23 cellular contexts compared by ENCODE assay signal in genomic region chr2:196792865-196793264, GRCh38. TPM values are rescaled to one million over a fixed set of nuclear protein-coding genes. Genes with fewer than 3 reads are reported as not detected.
DNase-seq lines count a peak whose midpoint lies in the region; ATAC-seq and TF ChIP-seq lines count a peak whose summit lies in the region.
"Had no signal": no experiment of that assay in that cellular context is flagged by ENCODE, and none has a peak within 500 bp of the region (broad histone marks: within the 10 kb centered on the region; RNA-seq: fewer than 3 reads in every experiment).

No MANE protein-coding gene starts in this region.

- intact Hi-C loops in A673 (cut with micrococcal nuclease; ENCODE audit: unreplicated experiment) = no loop called here

- H3K27ac Mint-ChIP-seq in activated CD4-positive, alpha-beta T cell treated with anti-CD3 and anti-CD28 coated beads, Interleukin-2, amount 10 ng/mL, durations not matched to agents 7 days and 5 days = peak overlapping the region; percentile 13
- peak overlapping the region; percentile 27 for H3K27ac Mint-ChIP-seq in activated naive CD8-positive, alpha-beta T cell treated with anti-CD3 and anti-CD28 coated beads for 36 hours
- no peak overlapping the region for H3K27ac Mint-ChIP-seq in activated naive CD8-positive, alpha-beta T cell treated with anti-CD3 and anti-CD28 coated beads, Interleukin-2, amount 50 U/mL, for 24 hours
- H3K27ac Mint-ChIP-seq in stimulated activated naive CD8-positive, alpha-beta T cell treated with anti-CD3 and anti-CD28 coated beads, Interleukin-15, amount 100 ng/mL, for 72 hours = peak overlapping the region; percentile 23 to 64
- H3K27ac Mint-ChIP-seq in HFFc6 = no peak overlapping the region; the same call in 1 of the 2 replicates
- H3K27ac Mint-ChIP-seq: CD14-positive monocyte; CD4-positive, alpha-beta T cell had no signal

- peaks cover 22% of the 10 kb centered on the region for H3K4me1 Mint-ChIP-seq in activated CD4-positive, alpha-beta T cell treated with anti-CD3 and anti-CD28 coated beads, Interleukin-2, amount 10 ng/mL, durations not matched to agents 7 days and 5 days
- peaks cover 28% of the 10 kb centered on the region for H3K4me1 Mint-ChIP-seq in activated naive CD8-positive, alpha-beta T cell treated with anti-CD3 and anti-CD28 coated beads for 36 hours
- peaks cover 19% of the 10 kb centered on the region for H3K4me1 Mint-ChIP-seq in activated naive CD8-positive, alpha-beta T cell treated with anti-CD3 and anti-CD28 coated beads, Interleukin-2, amount 50 U/mL, for 24 hours
- H3K4me1 Mint-ChIP-seq in stimulated activated naive CD8-positive, alpha-beta T cell treated with anti-CD3 and anti-CD28 coated beads, Interleukin-15, amount 100 ng/mL, for 72 hours = peaks cover 11% of the 10 kb centered on the region
- H3K4me1 Mint-ChIP-seq in HFFc6 (ENCODE audit: low read depth) = peaks cover 11% of the 10 kb centered on the region; the same call in 1 of the 2 replicates

- H3K36me3 ChIP-seq in SK-N-MC (ENCODE audit: insufficient read depth, low read length) (peaks cover 86% of the 10 kb centered on the region), A673 (ENCODE audit: insufficient read depth, low read length, poor library complexity, severe bottlenecking) (peaks cover 77% of the 10 kb centered on the region)

- 0 out of 2 replicates have a peak overlapping the region, but pooled peaks have one; percentile 54 for H3K27ac ChIP-seq in SK-N-MC
- no peak overlapping the region for H3K27ac ChIP-seq in A673 (ENCODE audit: low read depth, low read length, poor library complexity, severe bottlenecking)
- H3K27ac ChIP-seq: 22Rv1; BLaER1 treated with 17β-estradiol and CSF1 and Interleukin-3, amounts not matched to agents 10 nM and 100 nM; GM23248 had no signal

- DNase-seq in activated CD4-positive, alpha-beta T cell treated with anti-CD3 and anti-CD28 coated beads, Interleukin-2, amount 10 ng/mL, durations not matched to agents 7 days and 5 days = no peak
- DNase-seq in activated CD4-positive, alpha-beta T cell treated with anti-CD3 and anti-CD28 coated beads, Interleukin-2, amount 50 U/mL, for 4 hours = no peak
- no peak for DNase-seq in activated naive CD8-positive, alpha-beta T cell treated with anti-CD3 and anti-CD28 coated beads for 36 hours
- DNase-seq in activated naive CD8-positive, alpha-beta T cell treated with anti-CD3 and anti-CD28 coated beads, Interleukin-2, amount 50 U/mL, for 24 hours = no peak
- no peak for DNase-seq in SK-N-MC (ENCODE audit: low read depth, low spot score)
- no peak for DNase-seq in stimulated activated naive CD8-positive, alpha-beta T cell treated with anti-CD3 and anti-CD28 coated beads, Interleukin-15, amount 100 ng/mL, for 72 hours
- DNase-seq in HFFc6 = no peak
- no peak for DNase-seq in A673 (ENCODE audit: low spot score)
- DNase-seq: ACHN; AML-193; BE2C; CD4-positive, alpha-beta T cell; CD8-positive, alpha-beta memory T cell; DMS 273 treated with DMSO at 0.1 percent for 48 hours; DMS79; EL; GDM1; GM23248 had no signal

- POLR2A ChIA-PET in activated CD4-positive, alpha-beta T cell treated with anti-CD3 and anti-CD28 coated beads, Interleukin-2, amount 10 ng/mL, durations not matched to agents 7 days and 5 days (lab: Charles Lee) = no interaction called here
- POLR2A ChIA-PET in A673 (lab: Charles Lee; ENCODE audit: low non-redundant PET) = no interaction called here

- no TSS peak for BruUV-seq in A673 (replicated peaks; lab: Mats Ljungman, UMichigan)

- no peak overlapping the region for H3K4me3 Mint-ChIP-seq in activated CD4-positive, alpha-beta T cell treated with anti-CD3 and anti-CD28 coated beads, Interleukin-2, amount 10 ng/mL, durations not matched to agents 7 days and 5 days
- H3K4me3 Mint-ChIP-seq in activated naive CD8-positive, alpha-beta T cell treated with anti-CD3 and anti-CD28 coated beads for 36 hours = no peak overlapping the region
- H3K4me3 Mint-ChIP-seq in activated naive CD8-positive, alpha-beta T cell treated with anti-CD3 and anti-CD28 coated beads, Interleukin-2, amount 50 U/mL, for 24 hours = no peak overlapping the region
- H3K4me3 Mint-ChIP-seq in stimulated activated naive CD8-positive, alpha-beta T cell treated with anti-CD3 and anti-CD28 coated beads, Interleukin-15, amount 100 ng/mL, for 72 hours = no peak overlapping the region
- H3K4me3 Mint-ChIP-seq in HFFc6 = no peak overlapping the region
- H3K4me3 Mint-ChIP-seq: CD14-positive monocyte; CD4-positive, alpha-beta T cell; CD8-positive, alpha-beta memory T cell had no signal

- CTCF ChIA-PET in activated CD4-positive, alpha-beta T cell treated with anti-CD3 and anti-CD28 coated beads, Interleukin-2, amount 10 ng/mL, durations not matched to agents 7 days and 5 days (lab: Charles Lee) = no interaction called here
- CTCF ChIA-PET in A673 (lab: Charles Lee) = no interaction called here

- no peak overlapping the region for H3K9ac ChIP-seq in SK-N-MC (ENCODE audit: insufficient read length)
- H3K9ac ChIP-seq: BLaER1 treated with 17β-estradiol and CSF1 and Interleukin-3, amounts not matched to agents 10 nM and 100 nM; GM23248 had no signal

- TF ChIP-seq CTCF in HFFc6 (IDR thresholded peaks at IDR 0.05) (no peak), A673 (conservative IDR thresholded peaks at IDR 0.05; ENCODE audit: low read depth, low read length) (no peak)

- peaks cover 57% of the 10 kb centered on the region for H3K36me3 Mint-ChIP-seq in activated CD4-positive, alpha-beta T cell treated with anti-CD3 and anti-CD28 coated beads, Interleukin-2, amount 10 ng/mL, durations not matched to agents 7 days and 5 days (ENCODE audit: low read depth)
- peaks cover 30% of the 10 kb centered on the region for H3K36me3 Mint-ChIP-seq in activated naive CD8-positive, alpha-beta T cell treated with anti-CD3 and anti-CD28 coated beads for 36 hours
- H3K36me3 Mint-ChIP-seq in activated naive CD8-positive, alpha-beta T cell treated with anti-CD3 and anti-CD28 coated beads, Interleukin-2, amount 50 U/mL, for 24 hours (ENCODE audit: low read depth) = peaks cover 61% of the 10 kb centered on the region
- H3K36me3 Mint-ChIP-seq in HFFc6 (ENCODE audit: low read depth) = peaks cover 39% of the 10 kb centered on the region

- H3K9me3 Mint-ChIP-seq in activated CD4-positive, alpha-beta T cell treated with anti-CD3 and anti-CD28 coated beads, Interleukin-2, amount 10 ng/mL, durations not matched to agents 7 days and 5 days = no peaks in the 10 kb centered on the region
- H3K9me3 Mint-ChIP-seq in activated naive CD8-positive, alpha-beta T cell treated with anti-CD3 and anti-CD28 coated beads for 36 hours = no peaks in the 10 kb centered on the region
- H3K9me3 Mint-ChIP-seq in activated naive CD8-positive, alpha-beta T cell treated with anti-CD3 and anti-CD28 coated beads, Interleukin-2, amount 50 U/mL, for 24 hours = no peaks in the 10 kb centered on the region
- no peaks in the 10 kb centered on the region for H3K9me3 Mint-ChIP-seq in stimulated activated naive CD8-positive, alpha-beta T cell treated with anti-CD3 and anti-CD28 coated beads, Interleukin-15, amount 100 ng/mL, for 72 hours
- H3K9me3 Mint-ChIP-seq in HFFc6 = no peaks in the 10 kb centered on the region
- H3K9me3 Mint-ChIP-seq: CD14-positive monocyte; CD4-positive, alpha-beta T cell; CD8-positive, alpha-beta memory T cell had no signal

- H3K4me3 ChIP-seq in SK-N-MC (no peak overlapping the region), A673 (ENCODE audit: low read depth, low read length, poor library complexity, severe bottlenecking) (no peak overlapping the region)
- H3K4me3 ChIP-seq: BLaER1 treated with 17β-estradiol and CSF1 and Interleukin-3, amounts not matched to agents 10 nM and 100 nM; GM12878; GM23248; HAP-1 had no signal

- peaks cover 5% of the 10 kb centered on the region for H3K4me1 ChIP-seq in A673 (ENCODE audit: insufficient read depth, low read length, poor library complexity, severe bottlenecking)
- H3K4me1 ChIP-seq: BE2C, HAP-1 had no signal

- no peaks in the 10 kb centered on the region for H3K27me3 Mint-ChIP-seq in activated CD4-positive, alpha-beta T cell treated with anti-CD3 and anti-CD28 coated beads, Interleukin-2, amount 10 ng/mL, durations not matched to agents 7 days and 5 days
- H3K27me3 Mint-ChIP-seq in activated naive CD8-positive, alpha-beta T cell treated with anti-CD3 and anti-CD28 coated beads for 36 hours = no peaks in the 10 kb centered on the region
- H3K27me3 Mint-ChIP-seq in activated naive CD8-positive, alpha-beta T cell treated with anti-CD3 and anti-CD28 coated beads, Interleukin-2, amount 50 U/mL, for 24 hours = no peaks in the 10 kb centered on the region
- no peaks in the 10 kb centered on the region for H3K27me3 Mint-ChIP-seq in stimulated activated naive CD8-positive, alpha-beta T cell treated with anti-CD3 and anti-CD28 coated beads, Interleukin-15, amount 100 ng/mL, for 72 hours
- H3K27me3 Mint-ChIP-seq in HFFc6 (ENCODE audit: insufficient read depth) = no peaks in the 10 kb centered on the region
- H3K27me3 Mint-ChIP-seq: CD4-positive, alpha-beta T cell; CD8-positive, alpha-beta memory T cell had no signal

- no peak for ATAC-seq in activated naive CD8-positive, alpha-beta T cell treated with anti-CD3 and anti-CD28 coated beads, Interleukin-2, amount 50 U/mL, for 24 hours
- ATAC-seq in stimulated activated naive CD8-positive, alpha-beta T cell treated with anti-CD3 and anti-CD28 coated beads, Interleukin-15, amount 100 ng/mL, for 72 hours = no peak
- ATAC-seq: GM12878 had no signal

- H3K9me3 ChIP-seq in SK-N-MC (ENCODE audit: low read depth, low read length) (no peaks in the 10 kb centered on the region), A673 (ENCODE audit: low read depth, low read length, poor library complexity, severe bottlenecking) (no peaks in the 10 kb centered on the region)
- H3K9me3 ChIP-seq: BE2C; BLaER1 treated with 17β-estradiol and CSF1 and Interleukin-3, amounts not matched to agents 10 nM and 100 nM; HAP-1 had no signal

- no peaks in the 10 kb centered on the region for H3K27me3 ChIP-seq in A673 (replicated peaks; ENCODE audit: insufficient read depth, low read depth, low read length, poor library complexity)
- H3K27me3 ChIP-seq: BE2C; BLaER1 treated with 17β-estradiol and CSF1 and Interleukin-3, amounts not matched to agents 10 nM and 100 nM had no signal

RNA-seq across cellular contexts. Expression of gene GTF3C3, which starts 6.6 kb away (rescaled TPM):
- 10 to 100 TPM; 39.6 to 44.9 TPM for total RNA-seq in activated CD4-positive, alpha-beta T cell treated with anti-CD3 and anti-CD28 coated beads, Interleukin-2, amount 10 ng/mL, durations not matched to agents 7 days and 5 days
- 10 to 100 TPM; 55.6 to 69.9 TPM for total RNA-seq in activated naive CD8-positive, alpha-beta T cell treated with anti-CD3 and anti-CD28 coated beads for 36 hours
- total RNA-seq in HFFc6 (2021; fragmentation: NEBNext Ultra II Directional; extraction: Animal tissue kit (Norgen Biotek cat#: 25700)) = 10 to 100 TPM; 23.1 to 40.8 (median 30.0) TPM
- total RNA-seq in A673 (2021) = 60.3 and 68.6 TPM in 2 replicates

RNA-seq across cellular contexts. Expression of gene C2orf66, which starts 16.3 kb away (rescaled TPM):
- under 1 TPM; 0.20 to 0.44 TPM for total RNA-seq in activated CD4-positive, alpha-beta T cell treated with anti-CD3 and anti-CD28 coated beads, Interleukin-2, amount 10 ng/mL, durations not matched to agents 7 days and 5 days
- total RNA-seq in activated naive CD8-positive, alpha-beta T cell treated with anti-CD3 and anti-CD28 coated beads for 36 hours = not detected
- under 1 TPM in 1 of 6 experiments, not detected in 5; 0.09 TPM for total RNA-seq in HFFc6 (2021; fragmentation: NEBNext Ultra II Directional; extraction: Animal tissue kit (Norgen Biotek cat#: 25700))
- total RNA-seq in A673 (2021) = 0.28 TPM in 1 of 2 replicates, not detected in the other
- total RNA-seq: CD4-positive, alpha-beta T cell; CD8-positive, alpha-beta memory T cell; GM12878; GM23248 had no signal

Comparison
In these comparisons a context has a peak if more than half of its experiments do, and no peak if none do; other contexts are left out.
1. H3K27ac Mint-ChIP-seq: peak in activated CD4-positive, alpha-beta T cell treated with anti-CD3 and anti-CD28 coated beads, Interleukin-2, amount 10 ng/mL, durations not matched to agents 7 days and 5 days (single experiment), activated naive CD8-positive, alpha-beta T cell treated with anti-CD3 and anti-CD28 coated beads for 36 hours (single experiment) and stimulated activated naive CD8-positive, alpha-beta T cell treated with anti-CD3 and anti-CD28 coated beads, Interleukin-15, amount 100 ng/mL, for 72 hours (2 of 2); none in activated naive CD8-positive, alpha-beta T cell treated with anti-CD3 and anti-CD28 coated beads, Interleukin-2, amount 50 U/mL, for 24 hours (single experiment) and HFFc6 (single experiment).